1 cellular context compared by ENCODE assay signal in genomic region chr5:178309271-178310008, GRCh38.
TF ChIP-seq lines count a peak whose summit lies in the region.

No MANE protein-coding gene starts in this region.

TF ChIP-seq in liver, 16 proteins besides CTCF, POLR2A, EP300 and RAD21 (continued from another document):
- TF ChIP-seq EGR1 (IDR thresholded peaks at IDR 0.05; ENCODE audit: low read depth in 2 of 2) (no peak), NR2F2 (IDR thresholded peaks at IDR 0.05) (no peak), RXRA (IDR thresholded peaks at IDR 0.05) (no peak), SP1 (IDR thresholded peaks at IDR 0.05) (no peak), REST (IDR thresholded peaks at IDR 0.05) (no peak)
- TF ChIP-seq, protein P1, sequence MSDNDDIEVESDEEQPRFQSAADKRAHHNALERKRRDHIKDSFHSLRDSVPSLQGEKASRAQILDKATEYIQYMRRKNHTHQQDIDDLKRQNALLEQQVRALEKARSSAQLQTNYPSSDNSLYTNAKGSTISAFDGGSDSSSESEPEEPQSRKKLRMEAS (IDR thresholded peaks at IDR 0.05) = no peak
- TF ChIP-seq, protein P2, sequence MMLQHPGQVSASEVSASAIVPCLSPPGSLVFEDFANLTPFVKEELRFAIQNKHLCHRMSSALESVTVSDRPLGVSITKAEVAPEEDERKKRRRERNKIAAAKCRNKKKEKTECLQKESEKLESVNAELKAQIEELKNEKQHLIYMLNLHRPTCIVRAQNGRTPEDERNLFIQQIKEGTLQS (IDR thresholded peaks at IDR 0.05) = no peak
TF ChIP-seq in liver: peak in this region for 0.
